Comparison of ENCODE assay signal across 1 cellular context in genomic region chr1:53348491-53349368, GRCh38.
TF ChIP-seq lines count a peak whose summit lies in the region.

No MANE protein-coding gene starts in this region.

TF ChIP-seq in GM23338, 12 proteins besides CTCF, POLR2A, EP300 and RAD21:
- TF ChIP-seq, protein P1, sequence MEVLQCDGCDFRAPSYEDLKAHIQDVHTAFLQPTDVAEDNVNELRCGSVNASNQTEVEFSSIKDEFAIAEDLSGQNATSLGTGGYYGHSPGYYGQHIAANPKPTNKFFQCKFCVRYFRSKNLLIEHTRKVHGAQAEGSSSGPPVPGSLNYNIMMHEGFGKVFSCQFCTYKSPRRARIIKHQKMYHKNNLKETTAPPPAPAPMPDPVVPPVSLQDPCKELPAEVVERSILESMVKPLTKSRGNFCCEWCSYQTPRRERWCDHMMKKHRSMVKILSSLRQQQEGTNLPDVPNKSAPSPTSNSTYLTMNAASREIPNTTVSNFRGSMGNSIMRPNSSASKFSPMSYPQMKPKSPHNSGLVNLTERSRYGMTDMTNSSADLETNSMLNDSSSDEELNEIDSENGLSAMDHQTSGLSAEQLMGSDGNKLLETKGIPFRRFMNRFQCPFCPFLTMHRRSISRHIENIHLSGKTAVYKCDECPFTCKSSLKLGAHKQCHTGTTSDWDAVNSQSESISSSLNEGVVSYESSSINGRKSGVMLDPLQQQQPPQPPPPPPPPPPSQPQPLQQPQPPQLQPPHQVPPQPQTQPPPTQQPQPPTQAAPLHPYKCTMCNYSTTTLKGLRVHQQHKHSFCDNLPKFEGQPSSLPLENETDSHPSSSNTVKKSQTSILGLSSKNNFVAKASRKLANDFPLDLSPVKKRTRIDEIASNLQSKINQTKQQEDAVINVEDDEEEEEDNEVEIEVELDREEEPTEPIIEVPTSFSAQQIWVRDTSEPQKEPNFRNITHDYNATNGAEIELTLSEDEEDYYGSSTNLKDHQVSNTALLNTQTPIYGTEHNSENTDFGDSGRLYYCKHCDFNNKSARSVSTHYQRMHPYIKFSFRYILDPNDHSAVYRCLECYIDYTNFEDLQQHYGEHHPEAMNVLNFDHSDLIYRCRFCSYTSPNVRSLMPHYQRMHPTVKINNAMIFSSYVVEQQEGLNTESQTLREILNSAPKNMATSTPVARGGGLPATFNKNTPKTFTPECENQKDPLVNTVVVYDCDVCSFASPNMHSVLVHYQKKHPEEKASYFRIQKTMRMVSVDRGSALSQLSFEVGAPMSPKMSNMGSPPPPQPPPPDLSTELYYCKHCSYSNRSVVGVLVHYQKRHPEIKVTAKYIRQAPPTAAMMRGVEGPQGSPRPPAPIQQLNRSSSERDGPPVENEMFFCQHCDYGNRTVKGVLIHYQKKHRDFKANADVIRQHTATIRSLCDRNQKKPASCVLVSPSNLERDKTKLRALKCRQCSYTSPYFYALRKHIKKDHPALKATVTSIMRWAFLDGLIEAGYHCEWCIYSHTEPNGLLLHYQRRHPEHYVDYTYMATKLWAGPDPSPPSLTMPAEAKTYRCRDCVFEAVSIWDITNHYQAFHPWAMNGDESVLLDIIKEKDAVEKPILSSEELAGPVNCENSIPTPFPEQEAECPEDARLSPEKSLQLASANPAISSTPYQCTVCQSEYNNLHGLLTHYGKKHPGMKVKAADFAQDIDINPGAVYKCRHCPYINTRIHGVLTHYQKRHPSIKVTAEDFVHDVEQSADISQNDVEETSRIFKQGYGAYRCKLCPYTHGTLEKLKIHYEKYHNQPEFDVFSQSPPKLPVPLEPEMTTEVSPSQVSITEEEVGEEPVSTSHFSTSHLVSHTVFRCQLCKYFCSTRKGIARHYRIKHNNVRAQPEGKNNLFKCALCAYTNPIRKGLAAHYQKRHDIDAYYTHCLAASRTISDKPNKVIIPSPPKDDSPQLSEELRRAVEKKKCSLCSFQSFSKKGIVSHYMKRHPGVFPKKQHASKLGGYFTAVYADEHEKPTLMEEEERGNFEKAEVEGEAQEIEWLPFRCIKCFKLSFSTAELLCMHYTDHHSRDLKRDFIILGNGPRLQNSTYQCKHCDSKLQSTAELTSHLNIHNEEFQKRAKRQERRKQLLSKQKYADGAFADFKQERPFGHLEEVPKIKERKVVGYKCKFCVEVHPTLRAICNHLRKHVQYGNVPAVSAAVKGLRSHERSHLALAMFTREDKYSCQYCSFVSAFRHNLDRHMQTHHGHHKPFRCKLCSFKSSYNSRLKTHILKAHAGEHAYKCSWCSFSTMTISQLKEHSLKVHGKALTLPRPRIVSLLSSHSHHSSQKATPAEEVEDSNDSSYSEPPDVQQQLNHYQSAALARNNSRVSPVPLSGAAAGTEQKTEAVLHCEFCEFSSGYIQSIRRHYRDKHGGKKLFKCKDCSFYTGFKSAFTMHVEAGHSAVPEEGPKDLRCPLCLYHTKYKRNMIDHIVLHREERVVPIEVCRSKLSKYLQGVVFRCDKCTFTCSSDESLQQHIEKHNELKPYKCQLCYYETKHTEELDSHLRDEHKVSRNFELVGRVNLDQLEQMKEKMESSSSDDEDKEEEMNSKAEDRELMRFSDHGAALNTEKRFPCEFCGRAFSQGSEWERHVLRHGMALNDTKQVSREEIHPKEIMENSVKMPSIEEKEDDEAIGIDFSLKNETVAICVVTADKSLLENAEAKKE (CRISPR knock-in tag; IDR thresholded peaks at IDR 0.05), result no peak
- TF ChIP-seq, protein P2, sequence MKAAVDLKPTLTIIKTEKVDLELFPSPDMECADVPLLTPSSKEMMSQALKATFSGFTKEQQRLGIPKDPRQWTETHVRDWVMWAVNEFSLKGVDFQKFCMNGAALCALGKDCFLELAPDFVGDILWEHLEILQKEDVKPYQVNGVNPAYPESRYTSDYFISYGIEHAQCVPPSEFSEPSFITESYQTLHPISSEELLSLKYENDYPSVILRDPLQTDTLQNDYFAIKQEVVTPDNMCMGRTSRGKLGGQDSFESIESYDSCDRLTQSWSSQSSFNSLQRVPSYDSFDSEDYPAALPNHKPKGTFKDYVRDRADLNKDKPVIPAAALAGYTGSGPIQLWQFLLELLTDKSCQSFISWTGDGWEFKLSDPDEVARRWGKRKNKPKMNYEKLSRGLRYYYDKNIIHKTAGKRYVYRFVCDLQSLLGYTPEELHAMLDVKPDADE (IDR thresholded peaks at IDR 0.05), result no peak
- TF ChIP-seq JUNB (IDR thresholded peaks at IDR 0.05; ENCODE audit: unreplicated experiment), result no peak
- no peak for TF ChIP-seq EZH2phosphoT487 (IDR thresholded peaks at IDR 0.05; ENCODE audit: unreplicated experiment)
- TF ChIP-seq NANOG (IDR thresholded peaks at IDR 0.05; ENCODE audit: borderline replicate concordance), result no peak
- TF ChIP-seq ZNF114 (CRISPR knock-in tag; IDR thresholded peaks at IDR 0.05), result no peak
- TF ChIP-seq CREB1 (CRISPR knock-in tag; IDR thresholded peaks at IDR 0.05; ENCODE audit: low read depth), result no peak
- no peak for TF ChIP-seq EZH2 (IDR thresholded peaks at IDR 0.05; ENCODE audit: low read depth, unreplicated experiment)
